8 cellular contexts compared by ENCODE assay signal in genomic region chr11:6705905-6706535, GRCh38. TPM values are rescaled to one million over a fixed set of nuclear protein-coding genes. Genes with fewer than 3 reads are reported as not detected.
DNase-seq lines count a peak whose midpoint lies in the region; TF ChIP-seq lines count a peak whose summit lies in the region.

No MANE protein-coding gene starts in this region.

- in situ Hi-C loops in brain microvascular endothelial cell (cut with HindIII; ENCODE audit: low pct_ligation_motif_present, low sequenced_read_pairs) = no loop called here

- H3K27ac ChIP-seq in 22Rv1 (no peak overlapping the region), brain microvascular endothelial cell (no peak overlapping the region)

- H3K4me3 Mint-ChIP-seq in immature natural killer cell = no peak overlapping the region

- H3K27me3 ChIP-seq in brain microvascular endothelial cell (replicated peaks) = no peaks in the 10 kb centered on the region

- peak overlapping the region; percentile 10 to 83 (median 68) for H3K27ac Mint-ChIP-seq in immature natural killer cell

- peaks cover 0 to 5% (median 0%) of the 10 kb centered on the region in 3 donors for H3K36me3 Mint-ChIP-seq in immature natural killer cell

- peak; percentile 24 for DNase-seq in ELF-1 (ENCODE audit: low read depth, low spot score)
- peak; percentile 20 for DNase-seq in HPDE6-E6E7 (ENCODE audit: extremely low spot score)
- DNase-seq in SK-N-DZ (ENCODE audit: low spot score) = peak; percentile 41
- peak; percentile 69 for DNase-seq in brain microvascular endothelial cell
- DNase-seq in immature natural killer cell = peak; percentile 14 to 34 (median 32)
- DNase-seq in stimulated activated CD4-positive, alpha-beta T cell treated with anti-CD3 and anti-CD28 coated beads, Interleukin-2, amount 100 ng/mL, for 48 hours = peak; percentile 29 to 37
- no peak for DNase-seq in NCI-H1048 (lab: John Stamatoyannopoulos, UW)

- TF ChIP-seq CTCF in 22Rv1 (IDR thresholded peaks at IDR 0.05) (peak; percentile 94), brain microvascular endothelial cell (IDR thresholded peaks at IDR 0.05; ENCODE audit: low read depth, low read length, missing control alignments) (peak; percentile 93)

- H3K4me1 Mint-ChIP-seq in immature natural killer cell = peaks cover 12 to 30% of the 10 kb centered on the region in 2 donors

- no peaks in the 10 kb centered on the region for H3K36me3 ChIP-seq in brain microvascular endothelial cell (replicated peaks)

- H3K9me3 Mint-ChIP-seq in immature natural killer cell = no peaks in the 10 kb centered on the region

- H3K4me3 ChIP-seq in brain microvascular endothelial cell (ENCODE audit: low read depth, low read length) = no peak overlapping the region

- H3K27me3 Mint-ChIP-seq in immature natural killer cell (ENCODE audit: low read depth in 3 of 3) = no peaks in the 10 kb centered on the region

RNA-seq across cellular contexts. Expression of gene MRPL17, which starts 22.9 kb away (rescaled TPM):
- polyA plus RNA-seq in SK-N-DZ (2014; cell fraction: cytosol; rRNA removed) = 118 and 378 TPM in 2 replicates
- 64.1 and 65.7 TPM in 2 replicates for polyA plus RNA-seq in SK-N-DZ (2014; cell fraction: nucleus; rRNA removed)
- 10 to 100 TPM in 2 of 3 donors, 1 to 10 TPM in 1; 4.6 to 17.0 (median 13.7) TPM for polyA plus RNA-seq in immature natural killer cell

RNA-seq across cellular contexts. Expression of gene DCHS1, which starts 50.4 kb away (rescaled TPM):
- 21.9 and 25.9 TPM in 2 replicates for polyA plus RNA-seq in SK-N-DZ (2014; cell fraction: cytosol; rRNA removed)
- polyA plus RNA-seq in SK-N-DZ (2014; cell fraction: nucleus; rRNA removed) = 31.8 and 52.5 TPM in 2 replicates
- polyA plus RNA-seq in immature natural killer cell = under 1 TPM in 2 of 3 donors, not detected in 1; 0.10 to 0.11 TPM
